ENCODE assay signal across 31 cellular contexts in genomic region chr6:96058094-96058493, GRCh38. TPM values are rescaled to one million over a fixed set of nuclear protein-coding genes. Genes with fewer than 3 reads are reported as not detected.
A peak's percentile ranks its signal among the peaks of the same experiment; 100 is the strongest.
DNase-seq lines count a peak whose midpoint lies in the region; ATAC-seq and TF ChIP-seq lines count a peak whose summit lies in the region.
"Had no signal": no experiment of that assay in that cellular context is flagged by ENCODE, and none has a peak within 500 bp of the region (broad histone marks: within the 10 kb centered on the region; RNA-seq: fewer than 3 reads in every experiment).

No MANE protein-coding gene starts in this region.

- CTCF ChIA-PET in activated CD4-positive, alpha-beta T cell treated with anti-CD3 and anti-CD28 coated beads, Interleukin-2, amount 10 ng/mL, durations not matched to agents 7 days and 5 days (lab: Charles Lee) = no interaction called here

- H3K36me3 ChIP-seq in endodermal cell (ENCODE audit: control insufficient read depth, insufficient read depth, low read length) (no peaks in the 10 kb centered on the region), neural progenitor cell (no peaks in the 10 kb centered on the region)
- H3K36me3 ChIP-seq: SJSA1 had no signal

- H3K27me3 Mint-ChIP-seq in endodermal cell (ENCODE audit: insufficient read depth) = no peaks in the 10 kb centered on the region
- no peaks in the 10 kb centered on the region for H3K27me3 Mint-ChIP-seq in neural progenitor cell (ENCODE audit: insufficient read depth, low read depth)
- no peaks in the 10 kb centered on the region for H3K27me3 Mint-ChIP-seq in activated CD4-positive, alpha-beta T cell treated with anti-CD3 and anti-CD28 coated beads, Interleukin-2, amount 10 ng/mL, durations not matched to agents 7 days and 5 days
- H3K27me3 Mint-ChIP-seq: CD4-positive, alpha-beta memory T cell; T-cell had no signal

- H3K27ac Mint-ChIP-seq in endodermal cell = no peak overlapping the region
- peak overlapping the region; percentile 65 for H3K27ac Mint-ChIP-seq in neural progenitor cell
- no peak overlapping the region for H3K27ac Mint-ChIP-seq in activated CD4-positive, alpha-beta T cell treated with anti-CD3 and anti-CD28 coated beads, Interleukin-2, amount 10 ng/mL, durations not matched to agents 7 days and 5 days
- H3K27ac Mint-ChIP-seq: CD4-positive, alpha-beta memory T cell; T-cell had no signal

- DNase-seq in Ammon's horn (ENCODE audit: low spot score) (peak; percentile 49), SK-MEL-5 (ENCODE audit: low read depth, low spot score) (peak; percentile 2), endodermal cell (no peak), neural progenitor cell (ENCODE audit: low spot score) (peak; percentile 33)
- DNase-seq in activated CD4-positive, alpha-beta T cell treated with anti-CD3 and anti-CD28 coated beads, Interleukin-2, amount 10 ng/mL, durations not matched to agents 7 days and 5 days = no peak
- DNase-seq: AML-193; C1 segment of cervical spinal cord; CD4-positive, alpha-beta memory T cell; DMS79 treated with DMSO at 0.1 percent for 48 hours; GF-D8; Karpas-422; MV-4-11; NCI-H1105; NCI-H1436 treated with DMSO at 0.1 percent for 48 hours; NCI-H187 treated with DMSO at 0.1 percent for 48 hours; NCI-H2107; NCI-H226; NCI-H524; NCI-H774; PC-9; Right ventricle myocardium superior; RPMI8226; T-cell had no signal

- no peak for ATAC-seq in GM19328 (IDR thresholded peaks at IDR 0.05; ENCODE audit: unreplicated experiment)
- no peak for ATAC-seq in HG03460 (IDR thresholded peaks at IDR 0.05; ENCODE audit: unreplicated experiment)
- ATAC-seq in HG02884 (IDR thresholded peaks at IDR 0.05; ENCODE audit: unreplicated experiment) = no peak
- ATAC-seq: HepG2, T-cell had no signal

- no peak overlapping the region for H3K4me3 Mint-ChIP-seq in endodermal cell
- H3K4me3 Mint-ChIP-seq in neural progenitor cell = no peak overlapping the region
- no peak overlapping the region for H3K4me3 Mint-ChIP-seq in activated CD4-positive, alpha-beta T cell treated with anti-CD3 and anti-CD28 coated beads, Interleukin-2, amount 10 ng/mL, durations not matched to agents 7 days and 5 days
- H3K4me3 Mint-ChIP-seq: CD4-positive, alpha-beta memory T cell; T-cell had no signal

- POLR2A ChIA-PET in activated CD4-positive, alpha-beta T cell treated with anti-CD3 and anti-CD28 coated beads, Interleukin-2, amount 10 ng/mL, durations not matched to agents 7 days and 5 days (lab: Charles Lee) = no interaction called here

- H3K4me1 Mint-ChIP-seq in endodermal cell (no peaks in the 10 kb centered on the region), neural progenitor cell (peaks cover 26% of the 10 kb centered on the region)
- no peaks in the 10 kb centered on the region for H3K4me1 Mint-ChIP-seq in activated CD4-positive, alpha-beta T cell treated with anti-CD3 and anti-CD28 coated beads, Interleukin-2, amount 10 ng/mL, durations not matched to agents 7 days and 5 days
- H3K4me1 Mint-ChIP-seq: CD4-positive, alpha-beta memory T cell; T-cell had no signal

- no peaks in the 10 kb centered on the region for H4K20me1 ChIP-seq in neural progenitor cell (ENCODE audit: low read depth)

- TF ChIP-seq CTCF in endodermal cell (conservative IDR thresholded peaks at IDR 0.05) = no peak
- TF ChIP-seq CTCF in neural progenitor cell (IDR thresholded peaks at IDR 0.05) = no peak

- H3K79me2 ChIP-seq in neural progenitor cell (ENCODE audit: low read depth) = no peaks in the 10 kb centered on the region

- no peak overlapping the region for H3K9ac ChIP-seq in endodermal cell (ENCODE audit: extremely low read depth, low read length, poor library complexity, severe bottlenecking)
- H3K9ac ChIP-seq in neural progenitor cell = no peak overlapping the region

- in situ Hi-C loops in SK-MEL-5 (cut with HindIII; ENCODE audit: low pct_unique_long_range_greater_than_20kb, low sequenced_read_pairs) = no loop called here

- H3K27me3 ChIP-seq in endodermal cell (ENCODE audit: control insufficient read depth, insufficient read depth, low read length, poor library complexity, severe bottlenecking) = no peaks in the 10 kb centered on the region
- H3K27me3 ChIP-seq in neural progenitor cell = no peaks in the 10 kb centered on the region
- H3K27me3 ChIP-seq: SJSA1 had no signal

- H3K4me3 ChIP-seq in endodermal cell (ENCODE audit: low read length) (no peak overlapping the region), neural progenitor cell (no peak overlapping the region)
- H3K4me3 ChIP-seq: PC-9, SJSA1 had no signal

- H3K27ac ChIP-seq in endodermal cell (ENCODE audit: low read depth, low read length) (peak overlapping the region; percentile 47), neural progenitor cell (peak overlapping the region; percentile 87)
- H3K27ac ChIP-seq: PC-9, SJSA1 had no signal

- H3K9me3 ChIP-seq in endodermal cell (ENCODE audit: control insufficient read depth, low read length) (peaks cover 7% of the 10 kb centered on the region), neural progenitor cell (ENCODE audit: low read depth) (no peaks in the 10 kb centered on the region)
- H3K9me3 ChIP-seq: SJSA1 had no signal

- H3K4me1 ChIP-seq in endodermal cell (ENCODE audit: control insufficient read depth, insufficient read depth, low read length) (no peaks in the 10 kb centered on the region), neural progenitor cell (peaks cover 21% of the 10 kb centered on the region)

- peaks cover under 1% of the 10 kb centered on the region for H3K36me3 Mint-ChIP-seq in endodermal cell (ENCODE audit: low read depth)
- H3K36me3 Mint-ChIP-seq in neural progenitor cell = peaks cover 2% of the 10 kb centered on the region
- H3K36me3 Mint-ChIP-seq in activated CD4-positive, alpha-beta T cell treated with anti-CD3 and anti-CD28 coated beads, Interleukin-2, amount 10 ng/mL, durations not matched to agents 7 days and 5 days (ENCODE audit: low read depth) = no peaks in the 10 kb centered on the region
- H3K36me3 Mint-ChIP-seq: CD4-positive, alpha-beta memory T cell; T-cell had no signal

- H2AFZ ChIP-seq in neural progenitor cell (replicated peaks) = no peak overlapping the region
- H2AFZ ChIP-seq: PC-9 had no signal

- peak overlapping the region; percentile 65 for H3K4me2 ChIP-seq in neural progenitor cell
- H3K4me2 ChIP-seq: PC-9 had no signal

- peaks cover 8% of the 10 kb centered on the region for H3F3A ChIP-seq in neural progenitor cell (ENCODE audit: low read depth)

- peaks cover 7% of the 10 kb centered on the region for H3K9me3 Mint-ChIP-seq in endodermal cell
- no peaks in the 10 kb centered on the region for H3K9me3 Mint-ChIP-seq in neural progenitor cell
- no peaks in the 10 kb centered on the region for H3K9me3 Mint-ChIP-seq in activated CD4-positive, alpha-beta T cell treated with anti-CD3 and anti-CD28 coated beads, Interleukin-2, amount 10 ng/mL, durations not matched to agents 7 days and 5 days

- WGBS in endodermal cell (ENCODE audit: insufficient coverage in 1 of 2, insufficient read length in 1 of 2), 2 experiments = 76 to 86% methylated on average over 3 of the region's 3 CpGs

RNA-seq across cellular contexts. Expression of gene FUT9, which starts 42.3 kb away (rescaled TPM):
- total RNA-seq in SK-MEL-5 (2014; rRNA removed; shearing (Covaris generic)) = not detected in 2 replicates
- not detected in 2 replicates for polyA plus RNA-seq in SK-MEL-5 (2015; cell fraction: cytosol; rRNA removed)
- not detected in 2 replicates for polyA plus RNA-seq in SK-MEL-5 (2015; cell fraction: nucleus; rRNA removed)
- 1 to 10 TPM; 1.5 to 4.3 TPM for total RNA-seq in endodermal cell
- polyA plus RNA-seq in endodermal cell (2013, experiment 1 of 2) = 1.9 TPM
- 2.3 TPM for polyA plus RNA-seq in endodermal cell (2013, experiment 2 of 2)
- 5.1 and 6.3 TPM in 2 replicates for total RNA-seq in neural progenitor cell (ENCODE audit: low replicate concordance)
- total RNA-seq in activated CD4-positive, alpha-beta T cell treated with anti-CD3 and anti-CD28 coated beads, Interleukin-2, amount 10 ng/mL, durations not matched to agents 7 days and 5 days = not detected
- total RNA-seq: A172; CD4-positive, alpha-beta memory T cell; HepG2; MCF 10A; Right ventricle myocardium superior; SJSA1; T-cell had no signal
- polyA plus RNA-seq: AG04450; CD4-positive, alpha-beta memory T cell had no signal

Comparison
In these comparisons a context has a peak if more than half of its experiments do, and no peak if none do; other contexts are left out.
1. DNase-seq: peak in Ammon's horn (single experiment), SK-MEL-5 (single experiment) and neural progenitor cell (single experiment); none in endodermal cell (single experiment) and activated CD4-positive, alpha-beta T cell treated with anti-CD3 and anti-CD28 coated beads, Interleukin-2, amount 10 ng/mL, durations not matched to agents 7 days and 5 days (single experiment).